Comparison of ENCODE assay signal across 21 cellular contexts in genomic region chr7:101576993-101577392, GRCh38. TPM values are rescaled to one million over a fixed set of nuclear protein-coding genes. Genes with fewer than 3 reads are reported as not detected.
"Had no signal": no experiment of that assay in that cellular context is flagged by ENCODE, and none has a peak within 500 bp of the region (broad histone marks: within the 10 kb centered on the region; RNA-seq: fewer than 3 reads in every experiment).

No MANE protein-coding gene starts in this region.

- H3K9me3 ChIP-seq: body of pancreas had no signal

- H3K4me3 ChIP-seq: body of pancreas, esophagus squamous epithelium, transverse colon had no signal

- ATAC-seq: activated CD4-positive, alpha-beta T cell treated with anti-CD3 and anti-CD28 coated beads for 36 hours; activated T-helper 17 cell treated with anti-CD3 and anti-CD28 coated beads, Interleukin-2, amount 50 U/mL, for 72 hours; body of pancreas; foreskin keratinocyte; natural killer cell; right cardiac atrium; stimulated activated memory B cell treated with anti-CD40 and anti-IgM and Interleukin-4, amounts not matched to agents 10 μg/mL and 1 μg/mL and 100 μg/mL, for 72 hours had no signal

- DNase-seq: activated CD4-positive, alpha-beta memory T cell treated with anti-CD3 and anti-CD28 coated beads, Interleukin-2, amount 10 ng/mL, durations not matched to agents 7 days and 5 days; activated CD4-positive, alpha-beta T cell treated with anti-CD3 and anti-CD28 coated beads for 36 hours; activated naive CD4-positive, alpha-beta T cell treated with anti-CD3 and anti-CD28 coated beads, Interleukin-2, amount 10 ng/mL, durations not matched to agents 7 days and 5 days; amniotic stem cell; body of pancreas; dermis blood vessel endothelial cell; esophagus squamous epithelium; natural killer cell; posterior cingulate gyrus; right cardiac atrium; T-helper 1 cell; transverse colon had no signal

- H3K4me1 Mint-ChIP-seq: activated CD4-positive, alpha-beta memory T cell treated with anti-CD3 and anti-CD28 coated beads, Interleukin-2, amount 10 ng/mL, durations not matched to agents 7 days and 5 days; activated CD4-positive, alpha-beta T cell treated with anti-CD3 and anti-CD28 coated beads for 36 hours; activated naive CD4-positive, alpha-beta T cell treated with anti-CD3 and anti-CD28 coated beads, Interleukin-2, amount 10 ng/mL, durations not matched to agents 7 days and 5 days; activated T-helper 17 cell treated with anti-CD3 and anti-CD28 coated beads, Interleukin-2, amount 50 U/mL, for 72 hours; central memory CD8-positive, alpha-beta T cell; natural killer cell had no signal

- H3K36me3 Mint-ChIP-seq: activated naive CD4-positive, alpha-beta T cell treated with anti-CD3 and anti-CD28 coated beads, Interleukin-2, amount 10 ng/mL, durations not matched to agents 7 days and 5 days; natural killer cell; stimulated activated memory B cell treated with anti-CD40 and anti-IgM and Interleukin-4, amounts not matched to agents 10 μg/mL and 1 μg/mL and 100 μg/mL, for 72 hours had no signal

- H3K4me3 Mint-ChIP-seq: activated CD4-positive, alpha-beta memory T cell treated with anti-CD3 and anti-CD28 coated beads, Interleukin-2, amount 10 ng/mL, durations not matched to agents 7 days and 5 days; activated CD4-positive, alpha-beta T cell treated with anti-CD3 and anti-CD28 coated beads for 36 hours; activated naive CD4-positive, alpha-beta T cell treated with anti-CD3 and anti-CD28 coated beads, Interleukin-2, amount 10 ng/mL, durations not matched to agents 7 days and 5 days; activated T-helper 17 cell treated with anti-CD3 and anti-CD28 coated beads, Interleukin-2, amount 50 U/mL, for 72 hours; central memory CD8-positive, alpha-beta T cell; natural killer cell; stimulated activated memory B cell treated with anti-CD40 and anti-IgM and Interleukin-4, amounts not matched to agents 10 μg/mL and 1 μg/mL and 100 μg/mL, for 72 hours had no signal

- H3K9me3 Mint-ChIP-seq: natural killer cell had no signal

- H3K4me1 ChIP-seq: body of pancreas, esophagus squamous epithelium, foreskin keratinocyte had no signal

- H3K27me3 ChIP-seq: body of pancreas, transverse colon had no signal

- H3K27ac Mint-ChIP-seq: activated CD4-positive, alpha-beta memory T cell treated with anti-CD3 and anti-CD28 coated beads, Interleukin-2, amount 10 ng/mL, durations not matched to agents 7 days and 5 days; activated CD4-positive, alpha-beta T cell treated with anti-CD3 and anti-CD28 coated beads for 36 hours; activated naive CD4-positive, alpha-beta T cell treated with anti-CD3 and anti-CD28 coated beads, Interleukin-2, amount 10 ng/mL, durations not matched to agents 7 days and 5 days; activated T-helper 17 cell treated with anti-CD3 and anti-CD28 coated beads, Interleukin-2, amount 50 U/mL, for 72 hours; natural killer cell; stimulated activated memory B cell treated with anti-CD40 and anti-IgM and Interleukin-4, amounts not matched to agents 10 μg/mL and 1 μg/mL and 100 μg/mL, for 72 hours had no signal

- H3K36me3 ChIP-seq: esophagus squamous epithelium, transverse colon had no signal

- H3K27ac ChIP-seq: body of pancreas, esophagus squamous epithelium, foreskin keratinocyte, transverse colon, VCaP had no signal

- FAIRE-seq: endometrium had no signal

RNA-seq across cellular contexts. Expression of gene MYL10, which starts 52.1 kb away (rescaled TPM):
- total RNA-seq: activated CD4-positive, alpha-beta memory T cell treated with anti-CD3 and anti-CD28 coated beads, Interleukin-2, amount 10 ng/mL, durations not matched to agents 7 days and 5 days; activated CD4-positive, alpha-beta T cell treated with anti-CD3 and anti-CD28 coated beads for 36 hours; activated T-helper 17 cell treated with anti-CD3 and anti-CD28 coated beads, Interleukin-2, amount 50 U/mL, for 72 hours; body of pancreas; dermis blood vessel endothelial cell; esophagus squamous epithelium; foreskin keratinocyte; lung microvascular endothelial cell; mucosa of gallbladder; natural killer cell; right cardiac atrium; subcutaneous adipose tissue; transverse colon had no signal
- polyA plus RNA-seq: foreskin keratinocyte, right cardiac atrium had no signal
